In the genomic region with DNA sequence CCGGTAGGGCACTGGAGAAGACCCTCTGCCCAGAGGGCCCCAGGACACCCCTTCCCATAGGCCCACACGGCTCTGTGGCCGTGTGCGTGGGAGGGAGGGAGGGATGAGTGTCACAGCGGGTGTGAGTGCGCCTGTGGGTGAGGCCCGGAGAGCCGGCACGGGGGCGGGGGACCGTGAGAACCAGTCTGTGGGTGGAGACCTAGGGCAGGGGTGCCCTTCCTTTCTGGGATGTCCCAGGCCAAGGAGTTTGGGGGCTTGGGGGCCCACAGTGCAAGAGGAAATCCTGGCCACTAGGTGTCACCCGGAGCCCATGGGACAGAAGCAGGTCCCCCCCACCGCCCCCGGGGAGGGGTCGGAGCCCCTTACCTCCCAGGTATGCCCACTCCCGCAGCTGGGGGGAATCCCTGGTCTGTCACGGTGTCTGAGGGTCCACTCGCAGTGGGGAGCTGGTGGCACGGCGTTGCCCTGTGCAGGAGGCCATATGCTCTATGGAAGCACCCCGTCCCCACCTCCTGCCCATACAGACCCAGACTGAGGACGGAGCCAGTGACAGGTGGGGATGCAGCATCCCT, we compare ENCODE assay signal across 9 cellular contexts. TPM values are rescaled to one million over a fixed set of nuclear protein-coding genes. Genes with fewer than 3 reads are reported as not detected.
DNase-seq lines count a peak whose midpoint lies in the region; ATAC-seq and TF ChIP-seq lines count a peak whose summit lies in the region.
"Had no signal": no experiment of that assay in that cellular context is flagged by ENCODE, and none has a peak within 500 bp of the region (broad histone marks: within the 10 kb centered on the region; RNA-seq: fewer than 3 reads in every experiment).

No MANE protein-coding gene starts in this region.

- WGBS in stomach, 5 donors = 0 to 13% (median 6%) methylated on average over 4 to 22 of the region's 22 CpGs

- H3K4me1 ChIP-seq in stomach = peaks cover 8 to 11% (median 10%) of the 10 kb centered on the region in 4 donors

- H3K9me3 ChIP-seq in stomach = peaks cover 0 to 9% (median 6%) of the 10 kb centered on the region in 4 donors

- no peaks in the 10 kb centered on the region for H3K36me3 Mint-ChIP-seq in activated CD8-positive, alpha-beta memory T cell treated with anti-CD3 and anti-CD28 coated beads, Interleukin-2, amount 10 ng/mL, durations not matched to agents 7 days and 5 days

- peak in 5 of 7 experiments; percentile 52 to 88 (median 80) for TF ChIP-seq CTCF in stomach (IDR thresholded peaks at IDR 0.05)

- DNase-seq in Right ventricle myocardium inferior (ENCODE audit: missing footprints) = peak; percentile 67
- DNase-seq in cardiac septum (ENCODE audit: low spot score) = no peak
- DNase-seq in activated CD8-positive, alpha-beta memory T cell treated with anti-CD3 and anti-CD28 coated beads, Interleukin-2, amount 10 ng/mL, durations not matched to agents 7 days and 5 days = no peak
- peak; percentile 47 for DNase-seq in hepatic stellate cell (ENCODE audit: low spot score)
- DNase-seq in stomach = peak; percentile 31
- no peak for DNase-seq in mesenteric fat pad (ENCODE audit: low spot score)
- DNase-seq in NCI-H748 (lab: John Stamatoyannopoulos, UW; ENCODE audit: unreplicated experiment) = no peak

- peaks cover 3% of the 10 kb centered on the region for H3K4me1 Mint-ChIP-seq in activated CD8-positive, alpha-beta memory T cell treated with anti-CD3 and anti-CD28 coated beads, Interleukin-2, amount 10 ng/mL, durations not matched to agents 7 days and 5 days

- intact Hi-C loops in Right ventricle myocardium inferior (cut with DNase I) = loop anchor here (10.0 kb wide), 1 partner anchor 63 kb away; a partner anchor contains a TSS
- intact Hi-C loops in cardiac septum (cut with DNase I) = loop anchor here (1.0 to 5.0 kb wide), 2 partner anchors 166 to 531 kb away; no protein-coding TSS in a partner anchor
- intact Hi-C loops in stomach (cut with DNase I; ENCODE audit: low total_unique reads) = loop anchor here (2.0 to 10.0 kb wide), 2 partner anchors 165 to 533 kb away; no protein-coding TSS in a partner anchor

- no peak overlapping the region for H3K27ac Mint-ChIP-seq in activated CD8-positive, alpha-beta memory T cell treated with anti-CD3 and anti-CD28 coated beads, Interleukin-2, amount 10 ng/mL, durations not matched to agents 7 days and 5 days

- TF ChIP-seq EP300 in stomach (IDR thresholded peaks at IDR 0.05) = no peak

- no peak overlapping the region for H3K27ac ChIP-seq in stomach

- CTCF ChIA-PET in activated CD8-positive, alpha-beta memory T cell treated with anti-CD3 and anti-CD28 coated beads, Interleukin-2, amount 10 ng/mL, durations not matched to agents 7 days and 5 days (lab: Charles Lee) = interaction anchor here (0.9 to 7.1 kb wide), 4 partner anchors 25 to 166 kb away, joined by 3 to 59 read pairs (median 6); no protein-coding TSS in a partner anchor

- H3K4me3 Mint-ChIP-seq in activated CD8-positive, alpha-beta memory T cell treated with anti-CD3 and anti-CD28 coated beads, Interleukin-2, amount 10 ng/mL, durations not matched to agents 7 days and 5 days = no peak overlapping the region

- H3K27me3 ChIP-seq in stomach = peaks cover 0 to 14% (median 0%) of the 10 kb centered on the region in 3 donors

- peaks cover 5% of the 10 kb centered on the region for H3K27me3 Mint-ChIP-seq in activated CD8-positive, alpha-beta memory T cell treated with anti-CD3 and anti-CD28 coated beads, Interleukin-2, amount 10 ng/mL, durations not matched to agents 7 days and 5 days

- H3K36me3 ChIP-seq in stomach = no peaks in the 10 kb centered on the region

- H3K4me3 ChIP-seq in stomach = no peak overlapping the region
- H3K4me3 ChIP-seq: skin epidermis had no signal

- peaks cover 2% of the 10 kb centered on the region for H3K9me3 Mint-ChIP-seq in activated CD8-positive, alpha-beta memory T cell treated with anti-CD3 and anti-CD28 coated beads, Interleukin-2, amount 10 ng/mL, durations not matched to agents 7 days and 5 days (ENCODE audit: low read depth)

- ATAC-seq in Right ventricle myocardium inferior (peak; percentile 51), GM21786 (IDR thresholded peaks at IDR 0.05; ENCODE audit: unreplicated experiment) (no peak)
- ATAC-seq in activated CD8-positive, alpha-beta memory T cell treated with anti-CD3 and anti-CD28 coated beads, Interleukin-2, amount 10 ng/mL, durations not matched to agents 7 days and 5 days = peak; percentile 44

- no peak for TF ChIP-seq POLR2A in stomach (IDR thresholded peaks at IDR 0.05)

RNA-seq across cellular contexts. Expression of a gene that starts 16.0 kb away (rescaled TPM):
- total RNA-seq in Right ventricle myocardium inferior = 0.32 TPM
- not detected for total RNA-seq in cardiac septum
- total RNA-seq in activated CD8-positive, alpha-beta memory T cell treated with anti-CD3 and anti-CD28 coated beads, Interleukin-2, amount 10 ng/mL, durations not matched to agents 7 days and 5 days = not detected
- total RNA-seq in stomach = under 1 TPM in 1 of 5 donors, not detected in 4; 0.73 TPM
- polyA plus RNA-seq in stomach = not detected
- total RNA-seq in mesenteric fat pad = 24.2 TPM

RNA-seq across cellular contexts. Expression of a gene that starts 47.5 kb away (rescaled TPM):
- total RNA-seq in Right ventricle myocardium inferior (17.8 TPM), cardiac septum (22.4 TPM), stomach (10 to 100 TPM in 4 of 5 donors, 1 to 10 TPM in 1; 7.5 to 26.6 (median 18.1) TPM), mesenteric fat pad (43.3 TPM)
- under 1 TPM in 1 of 2 experiments, not detected in 1; 0.30 TPM for total RNA-seq in activated CD8-positive, alpha-beta memory T cell treated with anti-CD3 and anti-CD28 coated beads, Interleukin-2, amount 10 ng/mL, durations not matched to agents 7 days and 5 days
- 10 to 100 TPM in 2 of 3 donors, 1 to 10 TPM in 1; 8.4 to 14.0 (median 10.3) TPM for polyA plus RNA-seq in stomach

Comparison
In these comparisons a context has a peak if more than half of its experiments do, and no peak if none do; other contexts are left out.
1. DNase-seq: peak in Right ventricle myocardium inferior (single experiment), hepatic stellate cell (single experiment) and stomach (single experiment); none in cardiac septum (single experiment), activated CD8-positive, alpha-beta memory T cell treated with anti-CD3 and anti-CD28 coated beads, Interleukin-2, amount 10 ng/mL, durations not matched to agents 7 days and 5 days (single experiment), mesenteric fat pad (single experiment) and NCI-H748 (single experiment).
2. RNA of a gene that starts 16.0 kb away (total RNA-seq): 24.2 TPM in mesenteric fat pad (single experiment); 0.32 TPM in Right ventricle myocardium inferior (single experiment), not detected in cardiac septum (single experiment), not detected in activated CD8-positive, alpha-beta memory T cell treated with anti-CD3 and anti-CD28 coated beads, Interleukin-2, amount 10 ng/mL, durations not matched to agents 7 days and 5 days and 0.73 TPM in stomach; every median in the first group is over 10 times any median in the second.
3. RNA of a gene that starts 47.5 kb away (total RNA-seq): 43.3 TPM in mesenteric fat pad (single experiment), 22.4 TPM in cardiac septum (single experiment), 7.5 to 26.6 TPM in stomach and 17.8 TPM in Right ventricle myocardium inferior (single experiment); 0.30 TPM in activated CD8-positive, alpha-beta memory T cell treated with anti-CD3 and anti-CD28 coated beads, Interleukin-2, amount 10 ng/mL, durations not matched to agents 7 days and 5 days; every median in the first group is over 4 times any median in the second.